ENCODE assay signal across 8 cellular contexts in genomic region chr7:101165075-101165957, GRCh38. TPM values are rescaled to one million over a fixed set of nuclear protein-coding genes. Genes with fewer than 3 reads are reported as not detected.
DNase-seq lines count a peak whose midpoint lies in the region.

TSS of gene VGF (minus strand) at chr7:101165569. CDS start at chr7:101164843, 726 bp downstream.

- H3K27me3 ChIP-seq in SJSA1 (replicated peaks) = peaks cover 74% of the 10 kb centered on the region

- H3K4me3 ChIP-seq in SJSA1 = no peak within 1 kb of the TSS

- no peaks in the 10 kb centered on the region for H3K36me3 ChIP-seq in SJSA1

- H3K27ac ChIP-seq in SJSA1 = no peak within 1 kb of the TSS

- peaks cover 47% of the 10 kb centered on the region for H3K4me1 ChIP-seq in SJSA1 (replicated peaks)

- DNase-seq in DMS79 (lab: John Stamatoyannopoulos, UW) (peak; percentile 87), HCEC 1CT (peak; percentile 95), NAMALWA (ENCODE audit: low spot score) (peak; percentile 89), SJSA1 (ENCODE audit: low read depth in 1 of 2, low spot score in 2 of 2) (peak; percentile 91 to 92), activated gamma-delta T cell treated with Interleukin-2 at 50 U/mL for 16 hours (peak; percentile 88), foreskin melanocyte (peak; percentile 89), occipital lobe (lab: John Stamatoyannopoulos, UW) (peak; percentile 85), superior temporal gyrus (ENCODE audit: extremely low spot score) (peak; percentile 92)

- H3K9me3 ChIP-seq in SJSA1 (replicated peaks) = peaks cover 8% of the 10 kb centered on the region; the same call in 1 of the 2 replicates

RNA-seq across cellular contexts. Expression of gene VGF, which starts in this region (rescaled TPM):
- not detected in 2 replicates for total RNA-seq in SJSA1 (2014; rRNA removed; shearing (Covaris generic))
- 9.7 TPM for total RNA-seq in occipital lobe

Comparison
In these comparisons a context has a peak if more than half of its experiments do, and no peak if none do; other contexts are left out.
1. RNA of gene VGF (total RNA-seq): 9.7 TPM in occipital lobe (single experiment); not detected in SJSA1; every median in the first group is over 10 times any median in the second.
2. Peak in DNase-seq in SJSA1; RNA of the gene not detected or under 1 TPM.
3. Peak in every context shown above with its lines, with median percentiles within 50 percentile points of each other: DNase-seq.